ENCODE assay signal across 26 cellular contexts in the genomic region with DNA sequence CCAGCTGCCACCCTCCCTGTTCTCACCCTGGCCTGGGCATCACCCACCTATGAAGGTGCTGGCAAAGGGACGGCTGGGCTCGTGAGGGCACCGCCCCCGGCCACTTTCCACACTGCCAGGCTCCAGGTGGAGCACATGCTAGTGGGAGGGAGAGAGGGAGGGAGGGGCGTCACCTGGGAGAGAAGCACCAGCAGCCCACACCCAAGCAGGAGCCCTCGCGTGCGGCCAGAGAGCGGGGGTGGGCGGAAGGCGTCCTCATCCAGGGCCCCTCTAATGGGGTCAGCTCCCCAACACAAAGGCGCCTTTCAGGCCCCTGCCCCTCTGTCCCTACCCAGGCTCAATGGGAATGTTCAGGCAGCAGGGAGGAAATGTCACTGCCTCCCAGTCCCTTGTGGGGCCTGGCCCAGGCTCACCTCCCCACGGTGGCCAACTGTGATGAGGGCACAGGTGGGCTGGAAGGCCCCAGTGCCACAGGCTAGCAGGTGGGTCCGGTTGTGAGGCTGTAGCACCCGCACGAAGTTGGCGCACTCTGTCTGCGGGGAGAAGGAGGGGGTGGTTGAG. TPM values are rescaled to one million over a fixed set of nuclear protein-coding genes. Genes with fewer than 3 reads are reported as not detected.
"Had no signal": no experiment of that assay in that cellular context is flagged by ENCODE, and none has a peak within 500 bp of the region (broad histone marks: within the 10 kb centered on the region; RNA-seq: fewer than 3 reads in every experiment).

No MANE protein-coding gene starts in this region.

- H3K4me1 ChIP-seq: adrenal gland, colonic mucosa, prostate gland had no signal

- H3K4me3 ChIP-seq: adrenal gland, colonic mucosa, mucosa of descending colon, prostate gland, SK-N-MC, thyroid gland had no signal

- DNase-seq: activated B cell treated with CpG ODN at 0.5 μM for 24 hours; activated CD4-positive, alpha-beta T cell treated with anti-CD3 and anti-CD28 coated beads for 36 hours; activated CD4-positive, alpha-beta T cell treated with anti-CD3 and anti-CD28 coated beads, Interleukin-2, amount 50 U/mL, for 4 hours; activated CD8-positive, alpha-beta memory T cell treated with anti-CD3 and anti-CD28 coated beads, Interleukin-2, amount 50 U/mL, for 48 hours; activated gamma-delta T cell; activated T-cell treated with anti-CD3 and anti-CD28 coated beads, Interleukin-2, amount 50 U/mL, for 72 hours; adrenal gland; colonic mucosa; effector memory CD8-positive, alpha-beta T cell; foreskin melanocyte; glutamatergic neuron; left cardiac atrium; lower lobe of right lung; mesendoderm; mucosa of descending colon; stimulated activated CD4-positive, alpha-beta T cell treated with anti-CD3 and anti-CD28 coated beads, Interleukin-4, amount 100 ng/mL, for 24 hours; stimulated activated naive CD4-positive, alpha-beta T cell treated with Interleukin-2 at 50 U/mL for 16 hours; SW 1271; T-helper 17 cell; thyroid gland had no signal

- H3K36me3 ChIP-seq: adrenal gland, colonic mucosa, prostate gland, thyroid gland had no signal

- H3K27ac ChIP-seq: adrenal gland, colonic mucosa, lower lobe of right lung, prostate gland, SK-N-MC, thyroid gland had no signal

- H3K9me3 ChIP-seq: adrenal gland, colonic mucosa, lower lobe of right lung, mucosa of descending colon, prostate gland, thyroid gland had no signal

- H3K27me3 ChIP-seq: adrenal gland, colonic mucosa, dorsolateral prefrontal cortex, thyroid gland had no signal

RNA-seq across cellular contexts. Expression of a gene that starts 3.1 kb away (rescaled TPM):
- total RNA-seq: activated B cell treated with CpG ODN at 0.5 μM for 24 hours; activated CD4-positive, alpha-beta T cell treated with anti-CD3 and anti-CD28 coated beads for 36 hours; osteocyte had no signal

RNA-seq across cellular contexts. Expression of a gene that starts 12.0 kb away (rescaled TPM):
- total RNA-seq: activated B cell treated with CpG ODN at 0.5 μM for 24 hours, endothelial cell of umbilical vein, neural crest cell, osteocyte had no signal
